ENCODE assay signal across 9 cellular contexts in the genomic region with DNA sequence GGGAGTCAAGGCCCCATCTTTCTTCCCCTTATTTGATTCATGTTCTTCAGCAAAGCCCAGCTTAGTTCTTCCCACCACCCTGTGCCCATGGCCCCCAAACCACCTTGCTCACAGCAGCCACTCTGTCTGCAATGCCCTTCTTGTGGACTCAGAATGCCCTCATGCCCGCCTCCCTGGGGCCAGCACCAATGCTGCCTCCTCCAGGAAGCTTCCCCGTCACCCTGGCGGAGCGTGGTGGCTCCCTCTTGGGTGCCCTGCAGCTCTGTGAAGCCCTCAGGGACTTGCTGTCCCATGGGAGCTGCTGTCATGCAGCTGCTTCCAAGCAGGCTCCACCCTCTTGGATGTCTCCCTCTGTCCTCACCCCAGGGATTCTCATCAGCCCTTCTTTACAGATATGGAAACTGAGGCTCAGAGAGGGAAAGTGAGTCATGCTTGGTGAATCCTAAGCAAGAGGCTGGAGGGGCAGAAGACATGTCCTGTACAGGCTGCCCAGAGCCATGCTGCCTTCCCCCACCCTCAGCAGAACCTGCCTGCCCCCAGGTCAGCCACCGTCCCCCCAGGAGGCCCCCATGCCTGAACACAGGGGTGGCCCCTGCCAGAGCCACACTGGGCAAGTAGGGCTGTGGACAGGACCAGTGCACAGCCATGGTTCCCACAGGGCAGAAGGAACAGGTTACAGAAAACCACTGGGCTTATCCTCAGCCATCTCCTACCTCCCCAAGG. TPM values are rescaled to one million over a fixed set of nuclear protein-coding genes. Genes with fewer than 3 reads are reported as not detected.
DNase-seq lines count a peak whose midpoint lies in the region; ATAC-seq and TF ChIP-seq lines count a peak whose summit lies in the region.
"Had no signal": no experiment of that assay in that cellular context is flagged by ENCODE, and none has a peak within 500 bp of the region (broad histone marks: within the 10 kb centered on the region; RNA-seq: fewer than 3 reads in every experiment).

No MANE protein-coding gene starts in this region.

- CTCF ChIA-PET in naive thymus-derived CD4-positive, alpha-beta T cell (lab: Charles Lee), result interaction anchor here (1.2 to 4.0 kb wide), 2 partner anchors 17 to 20 kb away, joined by 4 to 21 read pairs; no protein-coding TSS in a partner anchor

- H3K4me3 ChIP-seq in naive thymus-derived CD4-positive, alpha-beta T cell (ENCODE audit: low read length), result peak overlapping the region; percentile 41
- no peak overlapping the region for H3K4me3 ChIP-seq in adrenal gland

- TF ChIP-seq POLR2A in adrenal gland (IDR thresholded peaks at IDR 0.05), result no peak

- POLR2A ChIA-PET in naive thymus-derived CD4-positive, alpha-beta T cell (lab: Charles Lee), result interaction anchor here (0.6 to 4.2 kb wide), 3 partner anchors 11 to 68 kb away, joined by 3 to 76 read pairs (median 17); partner anchors contain the start of gene DUSP2

- H3K27me3 ChIP-seq in naive thymus-derived CD4-positive, alpha-beta T cell (ENCODE audit: control insufficient read depth in 2 of 2, insufficient read depth in 2 of 2, low read length in 2 of 2), result no peaks in the 10 kb centered on the region
- no peaks in the 10 kb centered on the region for H3K27me3 ChIP-seq in adrenal gland
- H3K27me3 ChIP-seq: SJCRH30 had no signal

- H3K27me3 Mint-ChIP-seq in IgD-negative memory B cell, result no peaks in the 10 kb centered on the region
- H3K27me3 Mint-ChIP-seq in naive thymus-derived CD4-positive, alpha-beta T cell, result no peaks in the 10 kb centered on the region

- peak; percentile 43 for ATAC-seq in GM18861 (IDR thresholded peaks at IDR 0.05; ENCODE audit: unreplicated experiment)
- ATAC-seq in GM21576 (IDR thresholded peaks at IDR 0.05; ENCODE audit: unreplicated experiment), result peak; percentile 21
- ATAC-seq in naive thymus-derived CD4-positive, alpha-beta T cell, result no peak

- H3K9me3 Mint-ChIP-seq in IgD-negative memory B cell, result no peaks in the 10 kb centered on the region
- peaks cover 0 to 4% (median 0%) of the 10 kb centered on the region in 11 donors for H3K9me3 Mint-ChIP-seq in naive thymus-derived CD4-positive, alpha-beta T cell

- TF ChIP-seq CTCF in adrenal gland (IDR thresholded peaks at IDR 0.05), result no peak

- peaks cover 50 to 63% of the 10 kb centered on the region in 2 donors for H3K4me1 ChIP-seq in naive thymus-derived CD4-positive, alpha-beta T cell (ENCODE audit: control insufficient read depth in 2 of 2, insufficient read depth in 2 of 2, low read length in 2 of 2)
- no peaks in the 10 kb centered on the region for H3K4me1 ChIP-seq in adrenal gland (replicated peaks in 1 of 2)

- no peaks in the 10 kb centered on the region for H3K9me3 ChIP-seq in naive thymus-derived CD4-positive, alpha-beta T cell (ENCODE audit: control insufficient read depth in 2 of 3, low read length in 3 of 3)
- no peaks in the 10 kb centered on the region for H3K9me3 ChIP-seq in adrenal gland (replicated peaks in 1 of 3)

- no peak for DNase-seq in naive thymus-derived CD4-positive, alpha-beta T cell
- DNase-seq in DMS53 treated with DMSO at 0.1 percent for 48 hours (lab: John Stamatoyannopoulos, UW; ENCODE audit: unreplicated experiment) (no peak), HuH-7 (ENCODE audit: low spot score) (no peak), adrenal gland (no peak)
- DNase-seq: SJCRH30 had no signal

- H3K36me3 ChIP-seq in naive thymus-derived CD4-positive, alpha-beta T cell (ENCODE audit: control insufficient read depth in 2 of 3, insufficient read depth in 3 of 3, low read length in 3 of 3), result no peaks in the 10 kb centered on the region
- no peaks in the 10 kb centered on the region for H3K36me3 ChIP-seq in adrenal gland (replicated peaks in 1 of 2)
- H3K36me3 ChIP-seq: SJCRH30 had no signal

- 78 to 100% (median 92%) methylated on average over 3 to 5 of the region's 5 CpGs for WGBS in adrenal gland, 4 donors

- peaks cover 33 to 46% (median 39%) of the 10 kb centered on the region in 3 donors for H3K4me1 Mint-ChIP-seq in IgD-negative memory B cell
- peaks cover 48 to 79% (median 67%) of the 10 kb centered on the region in 7 donors for H3K4me1 Mint-ChIP-seq in naive thymus-derived CD4-positive, alpha-beta T cell

- intact Hi-C loops in naive thymus-derived CD4-positive, alpha-beta T cell (cut with micrococcal nuclease), result loop anchor here in 1 of 2 donors (1.0 kb wide), 2 partner anchors 7 to 9 kb away; no protein-coding TSS in a partner anchor
- intact Hi-C loops in adrenal gland (cut with DNase I), result no loop called here

- H3K27ac Mint-ChIP-seq in IgD-negative memory B cell, result peak overlapping the region in 2 of 3 donors; percentile 75 to 92
- peak overlapping the region; percentile 63 to 97 (median 84) for H3K27ac Mint-ChIP-seq in naive thymus-derived CD4-positive, alpha-beta T cell

- no peaks in the 10 kb centered on the region for H3K36me3 Mint-ChIP-seq in IgD-negative memory B cell
- peaks cover 0 to 4% (median 0%) of the 10 kb centered on the region in 5 donors for H3K36me3 Mint-ChIP-seq in naive thymus-derived CD4-positive, alpha-beta T cell

- H3K4me3 Mint-ChIP-seq in IgD-negative memory B cell, result peak overlapping the region; percentile 5 to 90 (median 69)
- H3K4me3 Mint-ChIP-seq in naive thymus-derived CD4-positive, alpha-beta T cell, result peak overlapping the region in 9 of 10 donors; percentile 3 to 92 (median 69)

- peak overlapping the region; percentile 56 for H3K27ac ChIP-seq in naive thymus-derived CD4-positive, alpha-beta T cell (ENCODE audit: low read depth, low read length)
- H3K27ac ChIP-seq in adrenal gland, result no peak overlapping the region
- H3K27ac ChIP-seq: SJCRH30 had no signal

RNA-seq across cellular contexts. Expression of gene DUSP2, which starts 11.8 kb away (rescaled TPM):
- polyA plus RNA-seq in IgD-negative memory B cell (55.6 TPM), adrenal gland (1 to 10 TPM in 2 of 3 donors, under 1 TPM in 1; 0.48 to 2.4 (median 1.9) TPM)
- total RNA-seq in naive thymus-derived CD4-positive, alpha-beta T cell, result 100 to 1,000 TPM in 2 of 5 experiments, 10 to 100 TPM in 3; 22.1 to 255 (median 50.3) TPM
- polyA plus RNA-seq in naive thymus-derived CD4-positive, alpha-beta T cell, result 10 to 100 TPM; 21.0 to 25.6 TPM
- 1 to 10 TPM in 7 of 8 donors, under 1 TPM in 1; 0.97 to 4.7 (median 2.3) TPM for total RNA-seq in adrenal gland

RNA-seq across cellular contexts. Expression of gene ASTL, which starts 18.8 kb away (rescaled TPM):
- polyA plus RNA-seq in IgD-negative memory B cell, result not detected
- 1 to 10 TPM in 2 of 5 experiments, under 1 TPM in 3; 0.65 to 7.5 (median 0.86) TPM for total RNA-seq in naive thymus-derived CD4-positive, alpha-beta T cell
- under 1 TPM in 1 of 2 donors, not detected in 1; 0.19 TPM for polyA plus RNA-seq in naive thymus-derived CD4-positive, alpha-beta T cell
- not detected for total RNA-seq in adrenal gland
- not detected for polyA plus RNA-seq in adrenal gland
- total RNA-seq: left lobe of liver, SJCRH30 had no signal

RNA-seq across cellular contexts. Expression of gene ADRA2B, which starts 40.7 kb away (rescaled TPM):
- polyA plus RNA-seq in IgD-negative memory B cell (not detected), adrenal gland (1 to 10 TPM; 1.2 to 5.5 (median 2.0) TPM)
- under 1 TPM in 3 of 5 experiments, not detected in 2; 0.15 to 0.93 (median 0.76) TPM for total RNA-seq in naive thymus-derived CD4-positive, alpha-beta T cell
- not detected for polyA plus RNA-seq in naive thymus-derived CD4-positive, alpha-beta T cell
- total RNA-seq in adrenal gland, result 10 to 100 TPM in 1 of 8 donors, 1 to 10 TPM in 6, under 1 TPM in 1; 0.95 to 12.9 (median 4.3) TPM
- total RNA-seq: SJCRH30 had no signal

RNA-seq across cellular contexts. Expression of gene STARD7, which starts 51.5 kb away (rescaled TPM):
- polyA plus RNA-seq in IgD-negative memory B cell (193 TPM), adrenal gland (100 to 1,000 TPM in 1 of 3 donors, 10 to 100 TPM in 2; 37.8 to 129 (median 45.9) TPM)
- total RNA-seq in naive thymus-derived CD4-positive, alpha-beta T cell, result 100 to 1,000 TPM in 1 of 5 experiments, 10 to 100 TPM in 4; 56.5 to 133 (median 74.2) TPM
- polyA plus RNA-seq in naive thymus-derived CD4-positive, alpha-beta T cell, result 100 to 1,000 TPM; 106 to 120 TPM
- total RNA-seq in adrenal gland, result 100 to 1,000 TPM; 145 to 209 (median 166) TPM

Comparison
In these comparisons a context has a peak if more than half of its experiments do, and no peak if none do; other contexts are left out.
1. RNA of gene DUSP2, which starts 11.8 kb away (polyA plus RNA-seq): 55.6 TPM in IgD-negative memory B cell (single experiment) and 21.0 to 25.6 TPM in naive thymus-derived CD4-positive, alpha-beta T cell; 0.48 to 2.4 TPM in adrenal gland; every median in the first group is over 4 times any median in the second.